Comparison of ENCODE assay signal across 12 cellular contexts in genomic region chr17:77555741-77556291, GRCh38.
A peak's percentile ranks its signal among the peaks of the same experiment; 100 is the strongest.
DNase-seq lines count a peak whose midpoint lies in the region; ATAC-seq, FAIRE-seq and TF ChIP-seq lines count a peak whose summit lies in the region.
"Had no signal": no experiment of that assay in that cellular context is flagged by ENCODE, and none has a peak within 500 bp of the region (broad histone marks: within the 10 kb centered on the region; RNA-seq: fewer than 3 reads in every experiment).

No MANE protein-coding gene starts in this region.

- H3K4me1 Mint-ChIP-seq in astrocyte (ENCODE audit: low read depth, unreplicated experiment), result peaks cover 3% of the 10 kb centered on the region
- no peaks in the 10 kb centered on the region for H3K4me1 Mint-ChIP-seq in activated CD8-positive, alpha-beta T cell treated with anti-CD3 and anti-CD28 coated beads for 36 hours (ENCODE audit: low read depth)

- no peaks in the 10 kb centered on the region for H4K20me1 ChIP-seq in astrocyte (ENCODE audit: insufficient read depth, low read length)

- CTCF ChIA-PET in A673 (lab: Charles Lee), result no interaction called here
- CTCF ChIA-PET in activated CD8-positive, alpha-beta T cell treated with anti-CD3 and anti-CD28 coated beads for 36 hours (lab: Charles Lee), result interaction anchor here (1.7 kb wide), 1 partner anchor 14 kb away, joined by 5 read pairs; no protein-coding TSS in a partner anchor

- H3K9me3 Mint-ChIP-seq in astrocyte (ENCODE audit: unreplicated experiment), result peaks cover 4% of the 10 kb centered on the region
- no peaks in the 10 kb centered on the region for H3K9me3 Mint-ChIP-seq in activated CD8-positive, alpha-beta T cell treated with anti-CD3 and anti-CD28 coated beads for 36 hours
- H3K9me3 Mint-ChIP-seq: naive thymus-derived CD8-positive, alpha-beta T cell had no signal

- no peak for ATAC-seq in GM18520 (IDR thresholded peaks at IDR 0.05; ENCODE audit: unreplicated experiment)
- no peak for ATAC-seq in activated CD8-positive, alpha-beta T cell treated with anti-CD3 and anti-CD28 coated beads for 36 hours
- ATAC-seq: naive thymus-derived CD8-positive, alpha-beta T cell had no signal

- POLR2A ChIA-PET in A673 (lab: Charles Lee; ENCODE audit: low non-redundant PET), result no interaction called here
- POLR2A ChIA-PET in activated CD8-positive, alpha-beta T cell treated with anti-CD3 and anti-CD28 coated beads for 36 hours (lab: Charles Lee), result no interaction called here

- no peaks in the 10 kb centered on the region for H3K4me1 ChIP-seq in A673 (ENCODE audit: insufficient read depth, low read length, poor library complexity, severe bottlenecking)
- no peaks in the 10 kb centered on the region for H3K4me1 ChIP-seq in astrocyte (ENCODE audit: insufficient read depth, low read length)
- H3K4me1 ChIP-seq in ascending aorta, result peaks cover 0 to 4% of the 10 kb centered on the region in 2 donors

- TF ChIP-seq CTCF in A673 (conservative IDR thresholded peaks at IDR 0.05; ENCODE audit: low read depth, low read length) (no peak), astrocyte (IDR thresholded peaks at IDR 0.05; ENCODE audit: insufficient read depth, low read depth, low read length) (no peak), ascending aorta (IDR thresholded peaks at IDR 0.05) (no peak)
- no peak for TF ChIP-seq CTCF in activated CD8-positive, alpha-beta T cell treated with anti-CD3 and anti-CD28 coated beads for 36 hours (IDR thresholded peaks at IDR 0.05)

- peaks cover 65% of the 10 kb centered on the region for H3K27me3 Mint-ChIP-seq in astrocyte (ENCODE audit: low read depth, unreplicated experiment)
- no peaks in the 10 kb centered on the region for H3K27me3 Mint-ChIP-seq in activated CD8-positive, alpha-beta T cell treated with anti-CD3 and anti-CD28 coated beads for 36 hours

- no peak for FAIRE-seq in astrocyte (lab: Jason Lieb, UNC)
- FAIRE-seq in HTR-8/SVneo (lab: Jason Lieb, UNC), result no peak

- H3K27ac ChIP-seq in A673 (ENCODE audit: low read depth, low read length, poor library complexity, severe bottlenecking) (no peak overlapping the region), astrocyte (ENCODE audit: low read depth, low read length) (no peak overlapping the region), ascending aorta (no peak overlapping the region)
- H3K27ac ChIP-seq: epithelial cell of prostate had no signal

- H3K9me3 ChIP-seq in A673 (ENCODE audit: low read depth, low read length, poor library complexity, severe bottlenecking) (no peaks in the 10 kb centered on the region), astrocyte (ENCODE audit: insufficient read depth, low read depth, low read length) (no peaks in the 10 kb centered on the region), ascending aorta (no peaks in the 10 kb centered on the region)

- H3K36me3 Mint-ChIP-seq in astrocyte (ENCODE audit: low read depth, unreplicated experiment), result no peaks in the 10 kb centered on the region
- no peaks in the 10 kb centered on the region for H3K36me3 Mint-ChIP-seq in activated CD8-positive, alpha-beta T cell treated with anti-CD3 and anti-CD28 coated beads for 36 hours (ENCODE audit: low read depth)
- H3K36me3 Mint-ChIP-seq: naive thymus-derived CD8-positive, alpha-beta T cell had no signal

- no peak overlapping the region for H2AFZ ChIP-seq in astrocyte (ENCODE audit: low read depth, low read length)

- no peak overlapping the region for H3K4me2 ChIP-seq in astrocyte (ENCODE audit: low read length)

- intact Hi-C loops in A673 (cut with micrococcal nuclease; ENCODE audit: unreplicated experiment), result no loop called here
- intact Hi-C loops in activated CD8-positive, alpha-beta T cell treated with anti-CD3 and anti-CD28 coated beads for 36 hours (cut with micrococcal nuclease), result no loop called here
- intact Hi-C loops in ascending aorta (cut with DNase I), result no loop called here

- peak; percentile 22 for DNase-seq in A673 (ENCODE audit: low spot score)
- DNase-seq in NCI-H1694 (lab: John Stamatoyannopoulos, UW), result peak; percentile 64
- peak; percentile 31 for DNase-seq in astrocyte (ENCODE audit: low read depth)
- DNase-seq in kidney tubule cell (ENCODE audit: low spot score), result peak; percentile 64
- no peak for DNase-seq in activated CD8-positive, alpha-beta T cell treated with anti-CD3 and anti-CD28 coated beads for 36 hours
- no peak for DNase-seq in ascending aorta (ENCODE audit: low spot score in 2 of 2)
- no peak for DNase-seq in HTR-8/SVneo (ENCODE audit: insufficient read length, low spot score)
- DNase-seq: activated CD8-positive, alpha-beta memory T cell treated with anti-CD3 and anti-CD28 coated beads, Interleukin-2, amount 50 U/mL, for 48 hours; stimulated activated naive CD4-positive, alpha-beta T cell treated with Interleukin-2 at 50 U/mL for 16 hours had no signal

- no TSS peak for BruUV-seq in A673 (replicated peaks; lab: Mats Ljungman, UMichigan)

- H3K4me3 Mint-ChIP-seq in astrocyte (ENCODE audit: unreplicated experiment), result no peak overlapping the region
- no peak overlapping the region for H3K4me3 Mint-ChIP-seq in activated CD8-positive, alpha-beta T cell treated with anti-CD3 and anti-CD28 coated beads for 36 hours

- H3K27me3 ChIP-seq in A673 (replicated peaks; ENCODE audit: insufficient read depth, low read depth, low read length, poor library complexity) (no peaks in the 10 kb centered on the region), astrocyte (ENCODE audit: insufficient read depth, low read length) (peaks cover 38% of the 10 kb centered on the region), ascending aorta (no peaks in the 10 kb centered on the region)

- H3K36me3 ChIP-seq in A673 (ENCODE audit: insufficient read depth, low read length, poor library complexity, severe bottlenecking), result no peaks in the 10 kb centered on the region
- H3K36me3 ChIP-seq in astrocyte (ENCODE audit: insufficient read depth, low read length), result no peaks in the 10 kb centered on the region
- no peaks in the 10 kb centered on the region for H3K36me3 ChIP-seq in ascending aorta

- H3K9ac ChIP-seq in astrocyte (ENCODE audit: low read length), result no peak overlapping the region

- H3K79me2 ChIP-seq in astrocyte (ENCODE audit: insufficient read depth, low read length), result no peaks in the 10 kb centered on the region

- H3K4me3 ChIP-seq in A673 (ENCODE audit: low read depth, low read length, poor library complexity, severe bottlenecking) (no peak overlapping the region), astrocyte (ENCODE audit: insufficient read depth, low read depth, low read length) (no peak overlapping the region), ascending aorta (no peak overlapping the region)

- H3K27ac Mint-ChIP-seq in astrocyte (ENCODE audit: unreplicated experiment), result no peak overlapping the region
- no peak overlapping the region for H3K27ac Mint-ChIP-seq in activated CD8-positive, alpha-beta T cell treated with anti-CD3 and anti-CD28 coated beads for 36 hours

Comparison
In these comparisons a context has a peak if more than half of its experiments do, and no peak if none do; other contexts are left out.
1. DNase-seq: peak in A673 (single experiment), NCI-H1694 (single experiment), astrocyte (single experiment) and kidney tubule cell (single experiment); none in activated CD8-positive, alpha-beta T cell treated with anti-CD3 and anti-CD28 coated beads for 36 hours (single experiment), ascending aorta (0 of 2) and HTR-8/SVneo (single experiment).